ENCODE assay signal across 7 cellular contexts in genomic region chr15:35546581-35547381, GRCh38. TPM values are rescaled to one million over a fixed set of nuclear protein-coding genes. Genes with fewer than 3 reads are reported as not detected.
DNase-seq lines count a peak whose midpoint lies in the region; ATAC-seq and TF ChIP-seq lines count a peak whose summit lies in the region.

No MANE protein-coding gene starts in this region.

- H3K4me3 ChIP-seq in brain microvascular endothelial cell (ENCODE audit: low read depth, low read length) (peak overlapping the region; percentile 64), upper lobe of right lung (peak overlapping the region; percentile 75)

- H3K36me3 ChIP-seq in brain microvascular endothelial cell (replicated peaks) = no peaks in the 10 kb centered on the region
- H3K36me3 ChIP-seq in upper lobe of right lung = no peaks in the 10 kb centered on the region

- peaks cover 11% of the 10 kb centered on the region for H3K4me1 ChIP-seq in upper lobe of right lung

- DNase-seq in brain microvascular endothelial cell = no peak
- peak; percentile 44 for DNase-seq in medulla oblongata (ENCODE audit: extremely low spot score)
- no peak for DNase-seq in upper lobe of right lung
- no peak for DNase-seq in cerebellar cortex (ENCODE audit: low spot score)
- no peak for DNase-seq in AG08396 (ENCODE audit: low spot score)

- H3K27ac ChIP-seq in brain microvascular endothelial cell (peak overlapping the region; percentile 97), upper lobe of right lung (peak overlapping the region; percentile 98)

- TF ChIP-seq CTCF in brain microvascular endothelial cell (IDR thresholded peaks at IDR 0.05; ENCODE audit: low read depth, low read length, missing control alignments) (no peak), upper lobe of right lung (IDR thresholded peaks at IDR 0.05) (no peak)

- intact Hi-C loops in upper lobe of right lung (cut with DNase I) = no loop called here

- no peaks in the 10 kb centered on the region for H3K9me3 ChIP-seq in upper lobe of right lung

- ATAC-seq in GM19397 (IDR thresholded peaks at IDR 0.05; ENCODE audit: unreplicated experiment) (peak; percentile 22), HG03521 (IDR thresholded peaks at IDR 0.05; ENCODE audit: unreplicated experiment) (peak; percentile 18), upper lobe of right lung (peak; percentile 6)

- in situ Hi-C loops in brain microvascular endothelial cell (cut with HindIII; ENCODE audit: low pct_ligation_motif_present, low sequenced_read_pairs) = loop anchor here (25.0 kb wide), 1 partner anchor 1566 kb away; the partner anchor contains the start of gene MEIS2

- H3K27me3 ChIP-seq in brain microvascular endothelial cell (replicated peaks) = no peaks in the 10 kb centered on the region
- H3K27me3 ChIP-seq in upper lobe of right lung = no peaks in the 10 kb centered on the region

RNA-seq across cellular contexts. Expression of gene DPH6, which starts 0.8 kb away (rescaled TPM):
- 15.8 TPM for total RNA-seq in upper lobe of right lung
